Comparison of ENCODE assay signal across 3 cellular contexts in genomic region chr3:157961665-157962064, GRCh38.
"Had no signal": no experiment of that assay in that cellular context is flagged by ENCODE, and none has a peak within 500 bp of the region (broad histone marks: within the 10 kb centered on the region; RNA-seq: fewer than 3 reads in every experiment).

No MANE protein-coding gene starts in this region.

- H3K4me3 ChIP-seq: GM12878 had no signal

- DNase-seq: GDM1, GF-D8 had no signal

- ATAC-seq: GM12878 had no signal
